8 cellular contexts compared by ENCODE assay signal in genomic region chr16:30534368-30535105, GRCh38. TPM values are rescaled to one million over a fixed set of nuclear protein-coding genes. Genes with fewer than 3 reads are reported as not detected.
DNase-seq lines count a peak whose midpoint lies in the region; ATAC-seq and TF ChIP-seq lines count a peak whose summit lies in the region.

Gene ZNF747 (minus strand): TSS chr16:30534858. CDS start chr16:30534679, 179 bp downstream.

- H3K4me3 ChIP-seq in CD4-positive, CD25-positive, alpha-beta regulatory T cell (ENCODE audit: low read depth, low read length) = peak within 1 kb of the TSS; percentile 94
- H3K4me3 ChIP-seq in OCI-LY1 (ENCODE audit: low read depth, low read length, poor library complexity, severe bottlenecking) = peak within 1 kb of the TSS; percentile 73

- H3K36me3 Mint-ChIP-seq in CD4-positive, CD25-positive, alpha-beta regulatory T cell = peaks cover 14% of the 10 kb centered on the region
- H3K36me3 Mint-ChIP-seq in endothelial cell (ENCODE audit: low read depth, unreplicated experiment) = peaks cover 16% of the 10 kb centered on the region

- TF ChIP-seq CTCF in OCI-LY1 (IDR thresholded peaks at IDR 0.05; ENCODE audit: low read length) = no peak
- TF ChIP-seq CTCF in endothelial cell (IDR thresholded peaks at IDR 0.05; ENCODE audit: unreplicated experiment) = no peak

- H3K9ac ChIP-seq in OCI-LY1 (ENCODE audit: low read length) = peak within 1 kb of the TSS; percentile 94

- peak within 1 kb of the TSS; percentile 96 to 99 (median 98) for H3K27ac Mint-ChIP-seq in CD4-positive, CD25-positive, alpha-beta regulatory T cell
- peak within 1 kb of the TSS; percentile 97 for H3K27ac Mint-ChIP-seq in endothelial cell (ENCODE audit: unreplicated experiment)

- H3K36me3 ChIP-seq in CD4-positive, CD25-positive, alpha-beta regulatory T cell (ENCODE audit: control insufficient read depth, insufficient read depth, low read length) = peaks cover 5% of the 10 kb centered on the region
- H3K36me3 ChIP-seq in OCI-LY1 (ENCODE audit: insufficient read depth, low read length) = peaks cover 13% of the 10 kb centered on the region

- no peaks in the 10 kb centered on the region for H3K27me3 Mint-ChIP-seq in CD4-positive, CD25-positive, alpha-beta regulatory T cell
- H3K27me3 Mint-ChIP-seq in endothelial cell (ENCODE audit: unreplicated experiment) = peaks cover 2% of the 10 kb centered on the region

- no peak within 1 kb of the TSS for H2AFZ ChIP-seq in OCI-LY1 (ENCODE audit: low read length)

- peak; percentile 88 to 94 (median 91) for DNase-seq in CD4-positive, CD25-positive, alpha-beta regulatory T cell
- peak; percentile 88 for DNase-seq in HuH-7 (ENCODE audit: low spot score)
- DNase-seq in activated CD8-positive, alpha-beta memory T cell treated with anti-CD3 and anti-CD28 coated beads, Interleukin-2, amount 50 U/mL, for 48 hours = peak; percentile 95
- DNase-seq in endothelial cell (ENCODE audit: low spot score) = peak; percentile 81
- DNase-seq in middle frontal gyrus (ENCODE audit: extremely low spot score, low spot score) = peak; percentile 91
- peak; percentile 81 to 87 for DNase-seq in stimulated activated CD8-positive, alpha-beta memory T cell treated with anti-CD3 and anti-CD28 coated beads, Interleukin-2, amount 100 ng/mL, for 1 hour (ENCODE audit: low read depth in 2 of 2)

- H3K4me1 ChIP-seq in CD4-positive, CD25-positive, alpha-beta regulatory T cell (ENCODE audit: control insufficient read depth, insufficient read depth, low read length, poor library complexity, severe bottlenecking) = peaks cover 32% of the 10 kb centered on the region
- H3K4me1 ChIP-seq in OCI-LY1 (ENCODE audit: insufficient read depth, low read length, severe bottlenecking) = peaks cover 32% of the 10 kb centered on the region

- H4K20me1 ChIP-seq in OCI-LY1 (ENCODE audit: insufficient read depth, low read length) = no peaks in the 10 kb centered on the region

- H3K27ac ChIP-seq in CD4-positive, CD25-positive, alpha-beta regulatory T cell (ENCODE audit: insufficient read depth, low read length, poor library complexity, severe bottlenecking) = peak within 1 kb of the TSS; percentile 90
- H3K27ac ChIP-seq in OCI-LY1 (ENCODE audit: low read depth, low read length, poor library complexity, severe bottlenecking) = peak within 1 kb of the TSS; percentile 83

- no peaks in the 10 kb centered on the region for H3K9me2 ChIP-seq in OCI-LY1 (ENCODE audit: low read depth, low read length)

- no peaks in the 10 kb centered on the region for H3K79me2 ChIP-seq in OCI-LY1 (ENCODE audit: insufficient read depth, low read length)

- peaks cover 10 to 61% (median 25%) of the 10 kb centered on the region in 4 donors for H3K4me1 Mint-ChIP-seq in CD4-positive, CD25-positive, alpha-beta regulatory T cell
- peaks cover 18% of the 10 kb centered on the region for H3K4me1 Mint-ChIP-seq in endothelial cell (ENCODE audit: unreplicated experiment)

- peak within 1 kb of the TSS; percentile 88 for H3K4me2 ChIP-seq in OCI-LY1 (ENCODE audit: low read length)

- 0 out of 2 replicates have a peak, but pooled peaks cover 4% of the 10 kb centered on the region for H3F3A ChIP-seq in OCI-LY1 (ENCODE audit: insufficient read depth, low read length)

- H3K4me3 Mint-ChIP-seq in CD4-positive, CD25-positive, alpha-beta regulatory T cell = peak within 1 kb of the TSS; percentile 89 to 99 (median 96)
- H3K4me3 Mint-ChIP-seq in endothelial cell (ENCODE audit: unreplicated experiment) = peak within 1 kb of the TSS; percentile 96

- H3K9me3 Mint-ChIP-seq in CD4-positive, CD25-positive, alpha-beta regulatory T cell = no peaks in the 10 kb centered on the region
- no peaks in the 10 kb centered on the region for H3K9me3 Mint-ChIP-seq in endothelial cell (ENCODE audit: unreplicated experiment)

- ATAC-seq in CD4-positive, CD25-positive, alpha-beta regulatory T cell (ENCODE audit: low read depth in 2 of 2) = peak; percentile 76 to 82
- peak; percentile 50 for ATAC-seq in GM19452 (IDR thresholded peaks at IDR 0.05; ENCODE audit: unreplicated experiment)

- H3K27me3 ChIP-seq in CD4-positive, CD25-positive, alpha-beta regulatory T cell (ENCODE audit: control insufficient read depth, insufficient read depth, low read length) = no peaks in the 10 kb centered on the region
- H3K27me3 ChIP-seq in OCI-LY1 (ENCODE audit: insufficient read depth, low read length) = no peaks in the 10 kb centered on the region

- no peaks in the 10 kb centered on the region for H3K9me3 ChIP-seq in CD4-positive, CD25-positive, alpha-beta regulatory T cell (ENCODE audit: control insufficient read depth in 2 of 2, low read length in 2 of 2)
- no peaks in the 10 kb centered on the region for H3K9me3 ChIP-seq in OCI-LY1 (ENCODE audit: low read length)

RNA-seq across cellular contexts. Expression of gene ZNF747, which starts in this region (rescaled TPM):
- 5.0 TPM for total RNA-seq in CD4-positive, CD25-positive, alpha-beta regulatory T cell
- polyA plus RNA-seq in CD4-positive, CD25-positive, alpha-beta regulatory T cell = 1 to 10 TPM; 6.4 to 9.4 (median 8.6) TPM
- 9.7 TPM for total RNA-seq in endothelial cell (ENCODE audit: unreplicated experiment)

Comparison
In these comparisons a context has a peak if more than half of its experiments do, and no peak if none do; other contexts are left out.
1. Peak in every context shown above with its lines: DNase-seq, ATAC-seq, H3K4me3 ChIP-seq and H3K27ac ChIP-seq.